In genomic region chr10:9262770-9263169, GRCh38 we compare ENCODE assay signal across 12 cellular contexts.
"Had no signal": no experiment of that assay in that cellular context is flagged by ENCODE, and none has a peak within 500 bp of the region (broad histone marks: within the 10 kb centered on the region; RNA-seq: fewer than 3 reads in every experiment).

No MANE protein-coding gene starts in this region.

- H3K27me3 ChIP-seq: adrenal gland, right atrium auricular region, uterus had no signal

- H3K4me3 ChIP-seq: adrenal gland, esophagus squamous epithelium, heart right ventricle, lung, mucosa of descending colon, right atrium auricular region, skin epidermis, uterus had no signal

- DNase-seq: activated naive CD4-positive, alpha-beta T cell treated with anti-CD3 and anti-CD28 coated beads, Interleukin-2, amount 50 U/mL, for 16 hours; adrenal gland; esophagus squamous epithelium; heart right ventricle; mucosa of descending colon; naive thymus-derived CD8-positive, alpha-beta T cell; uterus had no signal

- H3K27ac ChIP-seq: adrenal gland, esophagus squamous epithelium, heart right ventricle, neutrophil, right atrium auricular region, skin epidermis, uterus had no signal

- FAIRE-seq: frontal cortex had no signal

- H3K4me1 ChIP-seq: adrenal gland, esophagus squamous epithelium, heart right ventricle, right atrium auricular region, uterus had no signal

- H3K36me3 ChIP-seq: adrenal gland, esophagus squamous epithelium, heart right ventricle, neutrophil, right atrium auricular region had no signal

- ATAC-seq: heart right ventricle; mucosa of descending colon; naive thymus-derived CD8-positive, alpha-beta T cell had no signal

- H3K9me3 ChIP-seq: adrenal gland, esophagus squamous epithelium, heart right ventricle, mucosa of descending colon, neutrophil, right atrium auricular region, uterus had no signal
